8 cellular contexts compared by ENCODE assay signal in genomic region chr9:31119882-31120481, GRCh38.
DNase-seq lines count a peak whose midpoint lies in the region; ATAC-seq, FAIRE-seq and TF ChIP-seq lines count a peak whose summit lies in the region.

No MANE protein-coding gene starts in this region.

- no peaks in the 10 kb centered on the region for H3K27me3 Mint-ChIP-seq in CD4-positive, alpha-beta T cell
- H3K27me3 Mint-ChIP-seq in memory B cell = peaks cover 2% of the 10 kb centered on the region

- DNase-seq in CD4-positive, alpha-beta T cell = peak; percentile 2 to 43 (median 24)
- DNase-seq in Panc1 (ENCODE audit: low read depth, low spot score) (no peak), bronchial epithelial cell (ENCODE audit: low read depth) (peak; percentile 50), memory B cell (ENCODE audit: low spot score in 2 of 2) (peak; percentile 13 to 14), amygdala (lab: John Stamatoyannopoulos, UW) (no peak), anterior cingulate cortex (lab: John Stamatoyannopoulos, UW) (no peak)

- no peaks in the 10 kb centered on the region for H3K4me1 ChIP-seq in Panc1 (ENCODE audit: control insufficient read depth, insufficient read depth, low read length)

- CTCF ChIA-PET in CD4-positive, alpha-beta T cell (lab: Charles Lee) = interaction anchor here (0.5 kb wide), 1 partner anchor 182 kb away, joined by 3 read pairs; no protein-coding TSS in a partner anchor
- CTCF ChIA-PET in Panc1 (lab: Charles Lee) = no interaction called here

- intact Hi-C loops in CD4-positive, alpha-beta T cell (cut with DNase I, micrococcal nuclease) = loop anchor here (1.0 to 10.0 kb wide), 10 partner anchors 182 to 1235 kb away; no protein-coding TSS in a partner anchor
- intact Hi-C loops in Panc1 (cut with micrococcal nuclease; ENCODE audit: unreplicated experiment) = no loop called here

- H3K27ac ChIP-seq in CD4-positive, alpha-beta T cell (ENCODE audit: low read depth, low read length) = no peak overlapping the region
- H3K27ac ChIP-seq in Panc1 (ENCODE audit: low read length) = no peak overlapping the region

- no peak overlapping the region for H3K27ac Mint-ChIP-seq in CD4-positive, alpha-beta T cell
- H3K27ac Mint-ChIP-seq in memory B cell = no peak overlapping the region

- BruUV-seq in Panc1 (replicated peaks; lab: Mats Ljungman, UMichigan) = no TSS peak

- in situ Hi-C loops in Panc1 (cut with HindIII; ENCODE audit: low pct_unique_long_range_greater_than_20kb, low sequenced_read_pairs) = no loop called here

- POLR2A ChIA-PET in CD4-positive, alpha-beta T cell (lab: Charles Lee) = no interaction called here
- POLR2A ChIA-PET in Panc1 (lab: Charles Lee) = no interaction called here

- H3K36me3 Mint-ChIP-seq in CD4-positive, alpha-beta T cell (ENCODE audit: low read depth) = peaks cover 5% of the 10 kb centered on the region
- H3K36me3 Mint-ChIP-seq in memory B cell = no peaks in the 10 kb centered on the region

- no peaks in the 10 kb centered on the region for H3K9me3 ChIP-seq in CD4-positive, alpha-beta T cell (ENCODE audit: control insufficient read depth, low read length)
- H3K9me3 ChIP-seq in Panc1 (ENCODE audit: control insufficient read depth, insufficient read depth, low read depth, low read length) = no peaks in the 10 kb centered on the region

- FAIRE-seq in bronchial epithelial cell (lab: Jason Lieb, UNC) = peak; percentile 28

- H3K27me3 ChIP-seq in CD4-positive, alpha-beta T cell (ENCODE audit: control insufficient read depth, insufficient read depth, low read length) = no peaks in the 10 kb centered on the region
- H3K27me3 ChIP-seq in Panc1 (ENCODE audit: control insufficient read depth, insufficient read depth, low read length) = no peaks in the 10 kb centered on the region
- no peaks in the 10 kb centered on the region for H3K27me3 ChIP-seq in bronchial epithelial cell (ENCODE audit: control insufficient read depth, insufficient read depth, low read length)

- peaks cover 8% of the 10 kb centered on the region for H3K4me1 Mint-ChIP-seq in CD4-positive, alpha-beta T cell (ENCODE audit: low read depth)
- no peaks in the 10 kb centered on the region for H3K4me1 Mint-ChIP-seq in memory B cell

- TF ChIP-seq CTCF in CD4-positive, alpha-beta T cell (IDR thresholded peaks at IDR 0.05) = peak; percentile 78
- TF ChIP-seq CTCF in Panc1 (IDR thresholded peaks at IDR 0.05) (peak; percentile 57), bronchial epithelial cell (IDR thresholded peaks at IDR 0.05; ENCODE audit: insufficient read depth, low read length, severe bottlenecking) (peak; percentile 70)

- H3K4me3 ChIP-seq in Panc1 (ENCODE audit: low read depth in 2 of 2, low read length in 2 of 2) (no peak overlapping the region), bronchial epithelial cell (ENCODE audit: low read depth, low read length) (no peak overlapping the region)

- peak; percentile 75 for ATAC-seq in CD4-positive, alpha-beta T cell (ENCODE audit: poor library complexity)
- ATAC-seq in GM18909 (IDR thresholded peaks at IDR 0.05; ENCODE audit: poor library complexity, unreplicated experiment) = peak; percentile 98
- ATAC-seq in HG03378 (IDR thresholded peaks at IDR 0.05; ENCODE audit: unreplicated experiment) = peak; percentile 88
- no peak for ATAC-seq in Panc1
- peak; percentile 45 for ATAC-seq in memory B cell (ENCODE audit: low read depth)

- no peaks in the 10 kb centered on the region for H3K36me3 ChIP-seq in Panc1 (ENCODE audit: control insufficient read depth, insufficient read depth, low read length)
- no peaks in the 10 kb centered on the region for H3K36me3 ChIP-seq in bronchial epithelial cell (ENCODE audit: control insufficient read depth, insufficient read depth, low read length)

- H3K4me3 Mint-ChIP-seq in CD4-positive, alpha-beta T cell = no peak overlapping the region
- H3K4me3 Mint-ChIP-seq in memory B cell = no peak overlapping the region

- H3K9me3 Mint-ChIP-seq in CD4-positive, alpha-beta T cell = peaks cover 5% of the 10 kb centered on the region
- peaks cover 2% of the 10 kb centered on the region for H3K9me3 Mint-ChIP-seq in memory B cell

Comparison
In these comparisons a context has a peak if more than half of its experiments do, and no peak if none do; other contexts are left out.
1. DNase-seq: peak in CD4-positive, alpha-beta T cell (10 of 10), bronchial epithelial cell (single experiment) and memory B cell (2 of 2); none in Panc1 (single experiment), amygdala (0 of 56) and anterior cingulate cortex (0 of 58).
2. Peak in every context shown above with its lines, with median percentiles within 50 percentile points of each other: CTCF ChIP-seq.